Comparison of ENCODE assay signal across 10 cellular contexts in genomic region chr5:58887721-58888409, GRCh38.
DNase-seq lines count a peak whose midpoint lies in the region; ATAC-seq, FAIRE-seq and TF ChIP-seq lines count a peak whose summit lies in the region.
"Had no signal": no experiment of that assay in that cellular context is flagged by ENCODE, and none has a peak within 500 bp of the region (broad histone marks: within the 10 kb centered on the region; RNA-seq: fewer than 3 reads in every experiment).

No MANE protein-coding gene starts in this region.

- CTCF ChIA-PET in GM12878 (lab: Yijun Ruan, JAX): interaction anchor here (1.7 to 4.1 kb wide), 13 partner anchors 8 to 286 kb away, joined by 4 to 56 read pairs (median 13); no protein-coding TSS in a partner anchor

- SMC1A ChIA-PET in GM12878 (lab: Charles Lee; ENCODE audit: uncharacterized antibody, unreplicated experiment): interaction anchor here (0.9 to 3.1 kb wide), 7 partner anchors 8 to 287 kb away, joined by 3 to 28 read pairs (median 8); no protein-coding TSS in a partner anchor

- WGBS in GM12878 (ENCODE audit: insufficient coverage, insufficient replicate concordance, low lambda C conversion rate, missing lambda C conversion rate): 19% methylated on average over 7 of the region's 7 CpGs
- WGBS in aorta, 2 donors: 36 to 37% methylated on average over 7 of the region's 7 CpGs

- H3K79me2 ChIP-seq in GM12878 (ENCODE audit: control insufficient read depth, insufficient read depth, low read length): no peaks in the 10 kb centered on the region

- H3K4me2 ChIP-seq in GM12878 (ENCODE audit: control insufficient read depth, insufficient read depth): no peak overlapping the region

- no peaks in the 10 kb centered on the region for H3K9me3 ChIP-seq in GM12878 (replicated peaks; ENCODE audit: control insufficient read depth, insufficient read depth, low read length)
- H3K9me3 ChIP-seq in lower lobe of right lung: no peaks in the 10 kb centered on the region
- H3K9me3 ChIP-seq in aorta (ENCODE audit: control insufficient read depth, low read length): no peaks in the 10 kb centered on the region
- H3K9me3 ChIP-seq: SJSA1 had no signal

- no peaks in the 10 kb centered on the region for H4K20me1 ChIP-seq in GM12878 (ENCODE audit: control insufficient read depth, insufficient read depth)

- H3K27me3 Mint-ChIP-seq in natural killer cell treated with Interleukin-12 subunit alpha and Interleukin-12 subunit beta and Interleukin-15 and Interleukin-18, amount 100 ng/mL, for 72 hours: peaks cover 18 to 19% of the 10 kb centered on the region in 2 donors
- H3K27me3 Mint-ChIP-seq in natural killer cell (ENCODE audit: low read depth in 2 of 2): peaks cover 3 to 12% of the 10 kb centered on the region in 2 donors

- RAD21 ChIA-PET in GM12878 (lab: Charles Lee; ENCODE audit: unreplicated experiment): interaction anchor here (0.8 to 2.4 kb wide), 3 partner anchors 83 to 286 kb away, joined by 4 to 10 read pairs (median 6); no protein-coding TSS in a partner anchor

- TF ChIP-seq POLR2A in GM12878 (IDR thresholded peaks at IDR 0.05; ENCODE audit: low read depth, low read length): no peak

- H3K4me1 Mint-ChIP-seq in natural killer cell treated with Interleukin-12 subunit alpha and Interleukin-12 subunit beta and Interleukin-15 and Interleukin-18, amount 100 ng/mL, for 72 hours (ENCODE audit: low read depth in 2 of 2): peaks cover 13 to 39% of the 10 kb centered on the region in 2 donors
- H3K4me1 Mint-ChIP-seq in natural killer cell: peaks cover 9 to 16% of the 10 kb centered on the region in 2 donors

- no TSS peak for BruUV-seq in GM12878 (replicated peaks; lab: Mats Ljungman, UMichigan)

- H3K4me3 Mint-ChIP-seq in natural killer cell treated with Interleukin-12 subunit alpha and Interleukin-12 subunit beta and Interleukin-15 and Interleukin-18, amount 100 ng/mL, for 72 hours: peak overlapping the region; percentile 56
- H3K4me3 Mint-ChIP-seq in natural killer cell: no peak overlapping the region
- H3K4me3 Mint-ChIP-seq: stimulated activated naive CD8-positive, alpha-beta T cell treated with anti-CD3 and anti-CD28 coated beads, Interleukin-15, Interleukin-2, amounts not matched to agents 100 ng/mL and 50 ng/mL, for 24 hours had no signal

- no peak for FAIRE-seq in GM12878 (lab: Jason Lieb, UNC)

- intact Hi-C loops in natural killer cell (cut with micrococcal nuclease): loop anchor here (5.0 kb wide), 2 partner anchors 119 to 479 kb away; no protein-coding TSS in a partner anchor
- intact Hi-C loops in GM12878 (cut with micrococcal nuclease; ENCODE audit: unreplicated experiment): loop anchor here (2.0 kb wide), 1 partner anchor 493 kb away; no protein-coding TSS in a partner anchor
- intact Hi-C loops in lower lobe of right lung (cut with DNase I): no loop called here
- intact Hi-C loops in aorta (cut with DNase I): loop anchor here (2.0 to 10.0 kb wide), 4 partner anchors 119 to 497 kb away; no protein-coding TSS in a partner anchor

- POLR2A ChIA-PET in GM12878 (lab: Charles Lee): interaction anchor here (0.7 kb wide), 1 partner anchor 119 kb away, joined by 3 read pairs; no protein-coding TSS in a partner anchor

- H3K27ac ChIP-seq in GM12878 (ENCODE audit: control insufficient read depth, insufficient read depth) (no peak overlapping the region), lower lobe of right lung (peak overlapping the region; percentile 79), aorta (ENCODE audit: low read depth in 1 of 2, low read length in 2 of 2) (peak overlapping the region in 1 of 2 donors; percentile 83)
- H3K27ac ChIP-seq: SJSA1 had no signal

- H3K27me3 ChIP-seq in GM12878 (replicated peaks in 1 of 2; ENCODE audit: control insufficient read depth in 2 of 2, insufficient read depth in 2 of 2, low read length in 1 of 2): no peaks in the 10 kb centered on the region
- H3K27me3 ChIP-seq in lower lobe of right lung (ENCODE audit: low read depth): no peaks in the 10 kb centered on the region
- H3K27me3 ChIP-seq in aorta (ENCODE audit: control insufficient read depth in 1 of 2, insufficient read depth in 2 of 2, low read length in 1 of 2): no peaks in the 10 kb centered on the region
- H3K27me3 ChIP-seq: SJSA1 had no signal

- no peaks in the 10 kb centered on the region for H3K36me3 Mint-ChIP-seq in natural killer cell treated with Interleukin-12 subunit alpha and Interleukin-12 subunit beta and Interleukin-15 and Interleukin-18, amount 100 ng/mL, for 72 hours
- no peaks in the 10 kb centered on the region for H3K36me3 Mint-ChIP-seq in natural killer cell

- no peak for DNase-seq in natural killer cell treated with Interleukin-12 subunit alpha and Interleukin-12 subunit beta and Interleukin-15 and Interleukin-18, amount 100 ng/mL, for 72 hours (ENCODE audit: low spot score)
- no peak for DNase-seq in natural killer cell
- no peak for DNase-seq in GM12878 (ENCODE audit: low read depth, low spot score)
- no peak for DNase-seq in lower lobe of right lung
- peak; percentile 80 to 85 for DNase-seq in aorta
- DNase-seq in RPMI8226: no peak

- TF ChIP-seq EP300 in GM12878 (IDR thresholded peaks at IDR 0.05; ENCODE audit: borderline replicate concordance in 1 of 2, control insufficient read depth in 1 of 2, low read depth in 2 of 2, low read length in 2 of 2): no peak

- ATAC-seq in natural killer cell treated with Interleukin-12 subunit alpha and Interleukin-12 subunit beta and Interleukin-15 and Interleukin-18, amount 100 ng/mL, for 72 hours: peak in 1 of 2 donors; percentile 45
- ATAC-seq in natural killer cell: no peak
- peak; percentile 2; the same call in 1 of the 3 replicates for ATAC-seq in GM12878
- peak; percentile 34 to 67 for ATAC-seq in lower lobe of right lung
- ATAC-seq in aorta (ENCODE audit: low FRiP score): peak; percentile 79
- no peak for ATAC-seq in SK-N-SH treated with all-trans-retinoic acid at 6 μM for 48 hours
- no peak for ATAC-seq in GM19467 (IDR thresholded peaks at IDR 0.05; ENCODE audit: unreplicated experiment)

- in situ Hi-C loops in GM12878 (cut with MboI): no loop called here

- H2AFZ ChIP-seq in GM12878 (ENCODE audit: control insufficient read depth, low read depth, low read length): no peak overlapping the region

- H3K9me3 Mint-ChIP-seq in natural killer cell treated with Interleukin-12 subunit alpha and Interleukin-12 subunit beta and Interleukin-15 and Interleukin-18, amount 100 ng/mL, for 72 hours: no peaks in the 10 kb centered on the region
- no peaks in the 10 kb centered on the region for H3K9me3 Mint-ChIP-seq in natural killer cell
- H3K9me3 Mint-ChIP-seq: stimulated activated naive CD8-positive, alpha-beta T cell treated with anti-CD3 and anti-CD28 coated beads, Interleukin-15, Interleukin-2, amounts not matched to agents 100 ng/mL and 50 ng/mL, for 24 hours had no signal

- H3K36me3 ChIP-seq in GM12878 (ENCODE audit: control insufficient read depth in 2 of 2, insufficient read depth in 2 of 2, low read length in 1 of 2) (no peaks in the 10 kb centered on the region), lower lobe of right lung (no peaks in the 10 kb centered on the region), aorta (ENCODE audit: control insufficient read depth in 1 of 2, insufficient read depth in 2 of 2, low read length in 1 of 2) (no peaks in the 10 kb centered on the region)
- H3K36me3 ChIP-seq: SJSA1 had no signal

- H3K4me3 ChIP-seq in GM12878 (no peak overlapping the region), lower lobe of right lung (no peak overlapping the region), aorta (ENCODE audit: low read length in 2 of 2) (no peak overlapping the region)
- H3K4me3 ChIP-seq: SJSA1 had no signal

- H3K4me1 ChIP-seq in GM12878 (ENCODE audit: control insufficient read depth, insufficient read depth, low read length): no peaks in the 10 kb centered on the region; the same call in 1 of the 2 replicates
- peaks cover 16% of the 10 kb centered on the region for H3K4me1 ChIP-seq in lower lobe of right lung
- peaks cover 0 to 4% of the 10 kb centered on the region in 2 donors for H3K4me1 ChIP-seq in aorta (ENCODE audit: control insufficient read depth in 1 of 2, insufficient read depth in 2 of 2, low read length in 2 of 2)

- peak overlapping the region; percentile 49 to 70 for H3K27ac Mint-ChIP-seq in natural killer cell treated with Interleukin-12 subunit alpha and Interleukin-12 subunit beta and Interleukin-15 and Interleukin-18, amount 100 ng/mL, for 72 hours
- H3K27ac Mint-ChIP-seq in natural killer cell: no peak overlapping the region
- H3K27ac Mint-ChIP-seq: stimulated activated naive CD8-positive, alpha-beta T cell treated with anti-CD3 and anti-CD28 coated beads, Interleukin-15, Interleukin-2, amounts not matched to agents 100 ng/mL and 50 ng/mL, for 24 hours had no signal

- no peak for TF ChIP-seq RAD21 in GM12878 (IDR thresholded peaks at IDR 0.05; ENCODE audit: insufficient read depth, low read depth, low read length)

- TF ChIP-seq CTCF in natural killer cell (IDR thresholded peaks at IDR 0.05) (no peak), GM12878 (IDR thresholded peaks at IDR 0.05 in 2 of 3, conservative IDR thresholded peaks at IDR 0.05 in 1 of 3; ENCODE audit: control insufficient read depth in 2 of 3, extremely low read depth in 1 of 3, insufficient read depth in 1 of 3, low read depth in 3 of 3, low read length in 3 of 3) (no peak), lower lobe of right lung (IDR thresholded peaks at IDR 0.05) (no peak)

- no peak overlapping the region for H3K9ac ChIP-seq in GM12878 (ENCODE audit: control insufficient read depth, insufficient read depth, low read length)

TF ChIP-seq in GM12878, 131 proteins besides CTCF, POLR2A, EP300 and RAD21 (continues in another document):
- no peak for TF ChIP-seq ATF7 (IDR thresholded peaks at IDR 0.05; ENCODE audit: low read depth)
- TF ChIP-seq USF2 (IDR thresholded peaks at IDR 0.05; ENCODE audit: borderline replicate concordance, low read depth, low read length): no peak
- TF ChIP-seq FOXK2 (IDR thresholded peaks at IDR 0.05): no peak

TF ChIP-seq in SK-N-SH treated with all-trans-retinoic acid at 6 μM for 48 hours, 23 proteins besides CTCF, POLR2A, EP300 and RAD21 (continues in another document):
- TF ChIP-seq TOX (CRISPR knock-in tag; IDR thresholded peaks at IDR 0.05; ENCODE audit: borderline replicate concordance): no peak
- no peak for TF ChIP-seq PPARA (CRISPR knock-in tag; IDR thresholded peaks at IDR 0.05; ENCODE audit: borderline replicate concordance)
- no peak for TF ChIP-seq ISL1 (CRISPR knock-in tag; IDR thresholded peaks at IDR 0.05)
- TF ChIP-seq, protein P1, sequence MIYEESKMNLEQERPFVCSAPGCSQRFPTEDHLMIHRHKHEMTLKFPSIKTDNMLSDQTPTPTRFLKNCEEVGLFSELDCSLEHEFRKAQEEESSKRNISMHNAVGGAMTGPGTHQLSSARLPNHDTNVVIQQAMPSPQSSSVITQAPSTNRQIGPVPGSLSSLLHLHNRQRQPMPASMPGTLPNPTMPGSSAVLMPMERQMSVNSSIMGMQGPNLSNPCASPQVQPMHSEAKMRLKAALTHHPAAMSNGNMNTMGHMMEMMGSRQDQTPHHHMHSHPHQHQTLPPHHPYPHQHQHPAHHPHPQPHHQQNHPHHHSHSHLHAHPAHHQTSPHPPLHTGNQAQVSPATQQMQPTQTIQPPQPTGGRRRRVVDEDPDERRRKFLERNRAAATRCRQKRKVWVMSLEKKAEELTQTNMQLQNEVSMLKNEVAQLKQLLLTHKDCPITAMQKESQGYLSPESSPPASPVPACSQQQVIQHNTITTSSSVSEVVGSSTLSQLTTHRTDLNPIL (CRISPR knock-in tag; IDR thresholded peaks at IDR 0.05; ENCODE audit: low read depth): no peak
- TF ChIP-seq BACH2 (CRISPR knock-in tag; IDR thresholded peaks at IDR 0.05; ENCODE audit: borderline replicate concordance): no peak

Comparison
In these comparisons a context has a peak if more than half of its experiments do, and no peak if none do; other contexts are left out.
1. H3K27ac Mint-ChIP-seq: peak in natural killer cell treated with Interleukin-12 subunit alpha and Interleukin-12 subunit beta and Interleukin-15 and Interleukin-18, amount 100 ng/mL, for 72 hours (2 of 2); none in natural killer cell (0 of 2).
2. ATAC-seq: peak in GM12878 (single experiment), lower lobe of right lung (2 of 2) and aorta (single experiment); none in natural killer cell (0 of 3), SK-N-SH treated with all-trans-retinoic acid at 6 μM for 48 hours (single experiment) and GM19467 (single experiment).
3. DNase-seq: peak in aorta (2 of 2); none in natural killer cell treated with Interleukin-12 subunit alpha and Interleukin-12 subunit beta and Interleukin-15 and Interleukin-18, amount 100 ng/mL, for 72 hours (single experiment), natural killer cell (single experiment), GM12878 (single experiment), lower lobe of right lung (single experiment) and RPMI8226 (single experiment).